ENCODE assay signal across 8 cellular contexts in genomic region chr3:58585005-58585786, GRCh38. TPM values are rescaled to one million over a fixed set of nuclear protein-coding genes. Genes with fewer than 3 reads are reported as not detected.
A peak's percentile ranks its signal among the peaks of the same experiment; 100 is the strongest.
DNase-seq lines count a peak whose midpoint lies in the region; ATAC-seq lines count a peak whose summit lies in the region.

No MANE protein-coding gene starts in this region.

- peaks cover 29% of the 10 kb centered on the region for H3K27me3 Mint-ChIP-seq in activated CD4-positive, alpha-beta memory T cell treated with anti-CD3 and anti-CD28 coated beads for 36 hours

- peaks cover 12% of the 10 kb centered on the region for H3K4me1 Mint-ChIP-seq in activated CD4-positive, alpha-beta memory T cell treated with anti-CD3 and anti-CD28 coated beads for 36 hours (ENCODE audit: low read depth)

- intact Hi-C loops in activated CD4-positive, alpha-beta memory T cell treated with anti-CD3 and anti-CD28 coated beads for 36 hours (cut with micrococcal nuclease): loop anchor here (2.0 kb wide), 1 partner anchor 16 kb away; no protein-coding TSS in a partner anchor

- H3K9me3 Mint-ChIP-seq in activated CD4-positive, alpha-beta memory T cell treated with anti-CD3 and anti-CD28 coated beads for 36 hours: no peaks in the 10 kb centered on the region

- POLR2A ChIA-PET in activated CD4-positive, alpha-beta memory T cell treated with anti-CD3 and anti-CD28 coated beads for 36 hours (lab: Charles Lee): interaction anchor here (0.6 kb wide), 1 partner anchor 1088 kb away, joined by 3 read pairs; no protein-coding TSS in a partner anchor

- no peak overlapping the region for H3K27ac Mint-ChIP-seq in activated CD4-positive, alpha-beta memory T cell treated with anti-CD3 and anti-CD28 coated beads for 36 hours

- peak; percentile 94 for ATAC-seq in HG03095 (IDR thresholded peaks at IDR 0.05; ENCODE audit: unreplicated experiment)

- H3K36me3 Mint-ChIP-seq in activated CD4-positive, alpha-beta memory T cell treated with anti-CD3 and anti-CD28 coated beads for 36 hours: no peaks in the 10 kb centered on the region

- CTCF ChIA-PET in activated CD4-positive, alpha-beta memory T cell treated with anti-CD3 and anti-CD28 coated beads for 36 hours (lab: Charles Lee): interaction anchor here (0.7 to 3.7 kb wide), 15 partner anchors 12 to 1377 kb away, joined by 3 to 29 read pairs (median 3); partner anchors contain the start of gene HTD2

- DNase-seq in SIG-M5 treated with dmso at 0.1 percent for 504 hours (lab: John Stamatoyannopoulos, UW; ENCODE audit: unreplicated experiment) (peak; percentile 29), SIG-M5 (lab: John Stamatoyannopoulos, UW) (no peak), NCI-H345 (lab: John Stamatoyannopoulos, UW) (peak; percentile 77), ecto neural progenitor cell (ENCODE audit: low spot score) (peak; percentile 88), lung microvascular endothelial cell (ENCODE audit: low read depth in 2 of 2) (peak; percentile 80)
- peak; percentile 78 for DNase-seq in activated CD4-positive, alpha-beta memory T cell treated with anti-CD3 and anti-CD28 coated beads for 36 hours
- peak; percentile 13 to 56 (median 28) for DNase-seq in stimulated activated CD4-positive, alpha-beta T cell treated with anti-CD3 and anti-CD28 coated beads, TNF-alpha, amount 100 ng/mL, for 24 hours (ENCODE audit: low read depth in 3 of 3)

- peak overlapping the region; percentile 78 for H3K4me3 Mint-ChIP-seq in activated CD4-positive, alpha-beta memory T cell treated with anti-CD3 and anti-CD28 coated beads for 36 hours

RNA-seq across cellular contexts. Expression of gene FAM107A, which starts 8.0 kb away (rescaled TPM):
- not detected for total RNA-seq in activated CD4-positive, alpha-beta memory T cell treated with anti-CD3 and anti-CD28 coated beads for 36 hours
- total RNA-seq in lung microvascular endothelial cell: 0.20 and 2.2 TPM in 2 replicates

RNA-seq across cellular contexts. Expression of gene ACOX2, which starts 48.2 kb away (rescaled TPM):
- total RNA-seq in activated CD4-positive, alpha-beta memory T cell treated with anti-CD3 and anti-CD28 coated beads for 36 hours: not detected
- 0.44 and 0.60 TPM in 2 replicates for total RNA-seq in lung microvascular endothelial cell
